In the genomic region with DNA sequence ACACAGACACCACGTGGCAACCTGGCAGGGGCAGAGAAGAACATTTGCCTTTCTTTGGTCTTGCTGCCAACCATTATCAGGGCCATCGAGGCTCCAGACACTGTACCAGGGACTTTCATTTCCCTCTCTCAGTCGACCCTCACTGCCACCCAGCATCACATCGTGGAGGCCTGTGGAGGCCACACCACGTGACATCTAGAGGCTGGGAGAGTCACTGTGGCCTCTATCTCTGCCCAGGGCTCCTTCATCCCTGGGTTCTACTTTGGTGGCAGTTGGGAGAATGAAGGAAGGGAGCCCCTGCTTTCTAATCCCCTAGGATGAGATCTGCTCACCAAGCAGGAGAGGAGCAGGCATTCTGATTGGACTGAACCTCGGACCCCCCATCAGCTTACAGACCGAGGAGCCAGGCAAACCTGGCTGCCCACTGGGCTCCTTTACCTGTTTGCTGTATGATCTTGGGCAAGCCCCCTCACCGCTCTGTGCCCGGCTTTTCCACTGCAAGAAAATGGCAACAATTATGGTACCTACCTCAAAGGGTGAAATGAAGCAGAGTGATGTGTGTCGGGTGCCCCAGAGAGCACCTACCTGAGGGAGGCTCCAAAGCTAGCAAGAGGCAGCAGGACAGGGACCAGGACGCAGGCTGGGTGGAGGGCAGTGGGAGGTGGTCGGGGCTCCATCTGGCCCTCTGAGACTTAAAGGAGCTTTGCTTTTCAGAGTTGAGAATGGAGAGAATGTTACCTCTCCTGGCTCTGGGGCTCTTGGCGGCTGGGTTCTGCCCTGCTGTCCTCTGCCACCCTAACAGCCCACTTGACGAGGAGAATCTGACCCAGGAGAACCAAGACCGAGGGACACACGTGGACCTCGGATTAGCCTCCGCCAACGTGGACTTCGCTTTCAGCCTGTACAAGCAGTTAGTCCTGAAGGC, we compare ENCODE assay signal across 1 cellular context.
TF ChIP-seq lines count a peak whose summit lies in the region.

No MANE protein-coding gene starts in this region.

TF ChIP-seq in IMR-90, 13 proteins besides CTCF, POLR2A, EP300 and RAD21:
- TF ChIP-seq ELK1 (IDR thresholded peaks at IDR 0.05; ENCODE audit: borderline replicate concordance, low read depth, low read length) (no peak), FOS (IDR thresholded peaks at IDR 0.05; ENCODE audit: low read depth, low read length) (no peak), RCOR1 (IDR thresholded peaks at IDR 0.05; ENCODE audit: insufficient replicate concordance, low read length) (no peak), USF2 (IDR thresholded peaks at IDR 0.05; ENCODE audit: low read depth, low read length) (no peak), MXI1 (IDR thresholded peaks at IDR 0.05; ENCODE audit: borderline replicate concordance, low read depth, low read length) (no peak), SMC3 (IDR thresholded peaks at IDR 0.05; ENCODE audit: low read depth, low read length) (no peak), RFX5 (IDR thresholded peaks at IDR 0.05; ENCODE audit: low read depth, low read length) (no peak), CEBPB (IDR thresholded peaks at IDR 0.05; ENCODE audit: low read depth, low read length) (no peak), MAZ (IDR thresholded peaks at IDR 0.05; ENCODE audit: borderline replicate concordance, low read depth, low read length) (no peak), NFE2L2 (IDR thresholded peaks at IDR 0.05; ENCODE audit: low read depth, low read length) (no peak), CHD1 (IDR thresholded peaks at IDR 0.05; ENCODE audit: low read depth, low read length) (no peak), MAFK (IDR thresholded peaks at IDR 0.05; ENCODE audit: low read depth, low read length) (no peak), BHLHE40 (IDR thresholded peaks at IDR 0.05; ENCODE audit: low read depth, low read length) (no peak)
